ENCODE assay signal across 8 cellular contexts in the genomic region with DNA sequence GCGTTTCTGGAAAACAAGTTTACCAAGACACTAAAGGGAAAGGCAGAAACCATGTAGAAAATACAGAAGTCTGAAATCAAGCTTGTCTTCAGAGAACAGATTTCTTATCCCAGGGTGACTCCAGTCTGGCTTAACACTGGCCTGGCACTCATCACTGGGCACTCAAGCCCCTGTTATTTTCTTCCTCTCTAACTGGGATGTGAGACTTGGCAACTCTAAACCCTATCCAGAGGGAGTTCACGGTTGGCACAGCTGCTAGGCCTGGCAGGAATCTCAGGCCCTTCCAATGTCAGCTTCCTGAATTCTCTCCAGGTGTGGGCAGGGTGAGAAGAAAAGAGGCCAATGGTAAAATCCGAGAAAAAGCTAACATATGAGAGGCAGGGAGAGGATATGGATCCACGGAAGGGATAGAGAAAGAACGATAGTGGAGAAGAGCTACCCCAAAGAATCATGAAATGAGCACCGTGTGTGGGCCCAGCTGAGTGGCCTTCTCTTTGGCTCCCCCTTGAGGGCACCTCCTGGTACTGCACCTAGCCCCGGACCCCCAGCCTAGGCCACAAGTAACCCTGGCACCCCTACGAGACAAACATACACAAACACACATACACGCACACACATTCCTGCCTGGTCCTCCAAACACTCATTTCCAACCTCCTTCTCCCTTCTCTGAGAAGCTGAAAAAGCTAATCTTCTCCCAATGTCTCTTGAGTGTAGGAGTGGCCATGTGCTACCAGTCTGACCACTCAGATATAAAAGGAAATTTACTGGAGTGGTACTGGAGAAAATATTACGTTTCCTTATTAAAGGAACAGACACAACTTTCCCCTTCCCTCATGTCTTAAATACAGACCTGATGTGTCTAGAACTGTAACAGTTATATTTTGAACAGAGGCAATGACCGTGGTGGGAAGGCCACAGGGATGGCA. TPM values are rescaled to one million over a fixed set of nuclear protein-coding genes. Genes with fewer than 3 reads are reported as not detected.
A peak's percentile ranks its signal among the peaks of the same experiment; 100 is the strongest.
DNase-seq lines count a peak whose midpoint lies in the region; ATAC-seq and TF ChIP-seq lines count a peak whose summit lies in the region.

No MANE protein-coding gene starts in this region.

- H3K27me3 ChIP-seq in GM06990 (replicated peaks; ENCODE audit: control insufficient read depth, insufficient read depth, low read length) = no peaks in the 10 kb centered on the region

- ATAC-seq in GM21381 (IDR thresholded peaks at IDR 0.05; ENCODE audit: unreplicated experiment) (peak; percentile 66), WTC11 (peak; percentile 88)
- peak; percentile 60 for ATAC-seq in stimulated activated effector memory CD8-positive, alpha-beta T cell treated with anti-CD3 and anti-CD28 coated beads, Interleukin-12 subunit alpha, Interleukin-12 subunit beta, amount 100 ng/mL, for 72 hours

- H3K4me3 Mint-ChIP-seq in WTC11 = no peak overlapping the region
- H3K4me3 Mint-ChIP-seq in stimulated activated effector memory CD8-positive, alpha-beta T cell treated with anti-CD3 and anti-CD28 coated beads, Interleukin-12 subunit alpha, Interleukin-12 subunit beta, amount 100 ng/mL, for 72 hours = no peak overlapping the region

- H3K4me1 Mint-ChIP-seq in WTC11 = no peaks in the 10 kb centered on the region
- no peaks in the 10 kb centered on the region for H3K4me1 Mint-ChIP-seq in stimulated activated effector memory CD8-positive, alpha-beta T cell treated with anti-CD3 and anti-CD28 coated beads, Interleukin-12 subunit alpha, Interleukin-12 subunit beta, amount 100 ng/mL, for 72 hours

- H3K27me3 Mint-ChIP-seq in WTC11 (ENCODE audit: low read depth) = no peaks in the 10 kb centered on the region

- no peaks in the 10 kb centered on the region for H3K36me3 Mint-ChIP-seq in WTC11
- no peaks in the 10 kb centered on the region for H3K36me3 Mint-ChIP-seq in stimulated activated effector memory CD8-positive, alpha-beta T cell treated with anti-CD3 and anti-CD28 coated beads, Interleukin-12 subunit alpha, Interleukin-12 subunit beta, amount 100 ng/mL, for 72 hours

- POLR2A ChIA-PET in WTC11 (lab: Charles Lee) = interaction anchor here (0.6 to 0.9 kb wide), 2 partner anchors 8 to 30 kb away, joined by 3 to 4 read pairs; no protein-coding TSS in a partner anchor

- TF ChIP-seq CTCF in GM06990 (IDR thresholded peaks at IDR 0.05; ENCODE audit: insufficient read depth, low read length, poor library complexity, severe bottlenecking) (peak; percentile 98), WTC11 (IDR thresholded peaks at IDR 0.05) (peak; percentile 91)

- H3K36me3 ChIP-seq in GM06990 (ENCODE audit: control insufficient read depth, insufficient read depth, low read length) = no peaks in the 10 kb centered on the region

- no peak overlapping the region for H3K27ac Mint-ChIP-seq in WTC11
- no peak overlapping the region for H3K27ac Mint-ChIP-seq in stimulated activated effector memory CD8-positive, alpha-beta T cell treated with anti-CD3 and anti-CD28 coated beads, Interleukin-12 subunit alpha, Interleukin-12 subunit beta, amount 100 ng/mL, for 72 hours

- DNase-seq in GM06990 (ENCODE audit: extremely low read depth, insufficient read length) (no peak), HT-29 (ENCODE audit: low spot score) (peak; percentile 34), WTC11 (ENCODE audit: low spot score) (peak; percentile 57), glomerular endothelial cell (ENCODE audit: extremely low read depth, low read depth, low spot score) (peak; percentile 3), NCI-H524 treated with DMSO at 0.1 percent for 48 hours (lab: John Stamatoyannopoulos, UW) (no peak)
- peak; percentile 15 to 55 for DNase-seq in stimulated activated effector memory CD8-positive, alpha-beta T cell treated with anti-CD3 and anti-CD28 coated beads, Interleukin-12 subunit alpha, Interleukin-12 subunit beta, amount 100 ng/mL, for 72 hours (ENCODE audit: low spot score in 2 of 2)
- DNase-seq in effector CD8-positive, alpha-beta T cell (lab: John Stamatoyannopoulos, UW) = no peak

- no peak overlapping the region for H3K4me3 ChIP-seq in GM06990 (replicated peaks; ENCODE audit: low read depth, low read length)

- H3K9me3 Mint-ChIP-seq in WTC11 = no peaks in the 10 kb centered on the region
- H3K9me3 Mint-ChIP-seq in stimulated activated effector memory CD8-positive, alpha-beta T cell treated with anti-CD3 and anti-CD28 coated beads, Interleukin-12 subunit alpha, Interleukin-12 subunit beta, amount 100 ng/mL, for 72 hours = no peaks in the 10 kb centered on the region

- CTCF ChIA-PET in WTC11 (lab: Charles Lee) = interaction anchor here (0.5 to 1.6 kb wide), 14 partner anchors 10 to 1427 kb away, joined by 3 to 10 read pairs (median 4); no protein-coding TSS in a partner anchor

TF ChIP-seq in WTC11, 78 proteins besides CTCF, POLR2A, EP300 and RAD21:
- TF ChIP-seq ZNF219 (CRISPR knock-in tag; IDR thresholded peaks at IDR 0.05; ENCODE audit: borderline replicate concordance) (no peak), FOXP1 (CRISPR knock-in tag; IDR thresholded peaks at IDR 0.05; ENCODE audit: borderline replicate concordance) (no peak), GRHL2 (CRISPR knock-in tag; IDR thresholded peaks at IDR 0.05; ENCODE audit: insufficient replicate concordance, severe bottlenecking) (no peak), TCF7 (CRISPR knock-in tag; IDR thresholded peaks at IDR 0.05; ENCODE audit: low read depth) (no peak), NFE2L1 (CRISPR knock-in tag; IDR thresholded peaks at IDR 0.05) (no peak), RELA (CRISPR knock-in tag; IDR thresholded peaks at IDR 0.05; ENCODE audit: borderline replicate concordance) (no peak)
- TF ChIP-seq, protein P1, sequence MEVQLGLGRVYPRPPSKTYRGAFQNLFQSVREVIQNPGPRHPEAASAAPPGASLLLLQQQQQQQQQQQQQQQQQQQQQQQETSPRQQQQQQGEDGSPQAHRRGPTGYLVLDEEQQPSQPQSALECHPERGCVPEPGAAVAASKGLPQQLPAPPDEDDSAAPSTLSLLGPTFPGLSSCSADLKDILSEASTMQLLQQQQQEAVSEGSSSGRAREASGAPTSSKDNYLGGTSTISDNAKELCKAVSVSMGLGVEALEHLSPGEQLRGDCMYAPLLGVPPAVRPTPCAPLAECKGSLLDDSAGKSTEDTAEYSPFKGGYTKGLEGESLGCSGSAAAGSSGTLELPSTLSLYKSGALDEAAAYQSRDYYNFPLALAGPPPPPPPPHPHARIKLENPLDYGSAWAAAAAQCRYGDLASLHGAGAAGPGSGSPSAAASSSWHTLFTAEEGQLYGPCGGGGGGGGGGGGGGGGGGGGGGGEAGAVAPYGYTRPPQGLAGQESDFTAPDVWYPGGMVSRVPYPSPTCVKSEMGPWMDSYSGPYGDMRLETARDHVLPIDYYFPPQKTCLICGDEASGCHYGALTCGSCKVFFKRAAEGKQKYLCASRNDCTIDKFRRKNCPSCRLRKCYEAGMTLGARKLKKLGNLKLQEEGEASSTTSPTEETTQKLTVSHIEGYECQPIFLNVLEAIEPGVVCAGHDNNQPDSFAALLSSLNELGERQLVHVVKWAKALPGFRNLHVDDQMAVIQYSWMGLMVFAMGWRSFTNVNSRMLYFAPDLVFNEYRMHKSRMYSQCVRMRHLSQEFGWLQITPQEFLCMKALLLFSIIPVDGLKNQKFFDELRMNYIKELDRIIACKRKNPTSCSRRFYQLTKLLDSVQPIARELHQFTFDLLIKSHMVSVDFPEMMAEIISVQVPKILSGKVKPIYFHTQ (CRISPR knock-in tag; IDR thresholded peaks at IDR 0.05) = no peak
TF ChIP-seq in WTC11: peak in this region for 0.

RNA-seq across cellular contexts. Expression of a gene that starts 16.6 kb away (rescaled TPM):
- not detected in 2 replicates for total RNA-seq in HT-29 (2014; rRNA removed; shearing (Covaris generic))
- total RNA-seq in WTC11 (2021) (3.2 to 4.2 TPM (median 3.7 TPM) in 3 replicates), glomerular endothelial cell (0.12 and 0.19 TPM in 2 replicates)

Comparison
In these comparisons a context has a peak if more than half of its experiments do, and no peak if none do; other contexts are left out.
1. DNase-seq: peak in HT-29 (single experiment), WTC11 (single experiment), glomerular endothelial cell (single experiment) and stimulated activated effector memory CD8-positive, alpha-beta T cell treated with anti-CD3 and anti-CD28 coated beads, Interleukin-12 subunit alpha, Interleukin-12 subunit beta, amount 100 ng/mL, for 72 hours (2 of 2); none in GM06990 (single experiment), NCI-H524 treated with DMSO at 0.1 percent for 48 hours (single experiment) and effector CD8-positive, alpha-beta T cell (single experiment).
2. Peak in every context shown above with its lines, with median percentiles within 50 percentile points of each other: ATAC-seq.